Comparison of ENCODE assay signal across 24 cellular contexts in the genomic region with DNA sequence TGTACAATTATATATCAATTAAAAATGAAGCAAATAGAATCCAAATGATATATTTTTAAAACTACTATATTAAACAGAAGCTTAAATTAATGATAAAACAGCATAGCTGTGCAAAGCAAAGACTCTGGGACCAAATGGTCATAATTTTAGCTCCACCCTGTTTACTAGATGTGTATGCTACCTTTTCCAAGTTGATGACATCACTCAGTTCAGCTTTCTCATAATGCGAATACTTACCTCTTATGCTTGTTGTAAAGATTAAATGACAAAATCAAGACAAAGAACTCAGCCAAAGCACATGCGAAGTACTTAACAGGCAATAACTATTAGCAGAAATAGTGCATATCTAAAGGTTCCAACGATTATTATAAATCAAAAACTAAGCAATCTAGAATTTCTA. TPM values are rescaled to one million over a fixed set of nuclear protein-coding genes. Genes with fewer than 3 reads are reported as not detected.
DNase-seq lines count a peak whose midpoint lies in the region; ATAC-seq, FAIRE-seq and TF ChIP-seq lines count a peak whose summit lies in the region.
"Had no signal": no experiment of that assay in that cellular context is flagged by ENCODE, and none has a peak within 500 bp of the region (broad histone marks: within the 10 kb centered on the region; RNA-seq: fewer than 3 reads in every experiment).

No MANE protein-coding gene starts in this region.

- 97% methylated on average over 3 of the region's 3 CpGs for WGBS in HepG2 (ENCODE audit: low lambda C conversion rate)
- 97% methylated on average over 3 of the region's 3 CpGs for WGBS in right lobe of liver (ENCODE audit: insufficient coverage, low coverage, low lambda C conversion rate, missing lambda C conversion rate)
- 89% methylated on average over 3 of the region's 3 CpGs for WGBS in K562 (ENCODE audit: insufficient coverage, low coverage, missing lambda C conversion rate)

- no peaks in the 10 kb centered on the region for H3K79me2 ChIP-seq in HepG2 (ENCODE audit: insufficient read depth, low read length)
- no peaks in the 10 kb centered on the region for H3K79me2 ChIP-seq in K562 (ENCODE audit: control insufficient read depth, insufficient read depth, low read length)

- H3K9me3 ChIP-seq in HepG2 (ENCODE audit: low read length): no peaks in the 10 kb centered on the region
- no peaks in the 10 kb centered on the region for H3K9me3 ChIP-seq in right lobe of liver
- H3K9me3 ChIP-seq in HEK293 (ENCODE audit: control insufficient read depth, insufficient read depth, low read depth, low read length): no peaks in the 10 kb centered on the region
- no peaks in the 10 kb centered on the region for H3K9me3 ChIP-seq in K562 (replicated peaks; ENCODE audit: control insufficient read depth, insufficient read depth, low read depth, low read length)
- H3K9me3 ChIP-seq: BE2C, BLaER1 had no signal

- H3K9ac ChIP-seq in HepG2 (ENCODE audit: insufficient read depth, low read depth, low read length): no peak overlapping the region
- H3K9ac ChIP-seq in K562 (ENCODE audit: insufficient read depth in 1 of 2, low read depth in 2 of 2, low read length in 2 of 2): no peak overlapping the region
- H3K9ac ChIP-seq: BLaER1 had no signal

- CTCF ChIA-PET in HepG2 (lab: Yijun Ruan, JAX; ENCODE audit: low intra/inter-chr PET ratio, low total read pairs): no interaction called here
- CTCF ChIA-PET in HEK293 (lab: Yijun Ruan, JAX): interaction anchor here (1.0 kb wide), 1 partner anchor 14 kb away, joined by 3 read pairs; no protein-coding TSS in a partner anchor
- CTCF ChIA-PET in K562 (lab: Yijun Ruan, JAX; ENCODE audit: low intra/inter-chr PET ratio): no interaction called here

- in situ Hi-C loops in HepG2 (cut with HindIII; ENCODE audit: extremely low pct_ligation_motif_present, low pct_unique_long_range_greater_than_20kb) (no loop called here), K562 (cut with MboI) (no loop called here)

- POLR2A ChIA-PET in HepG2 (lab: Yijun Ruan, JAX): no interaction called here
- POLR2A ChIA-PET in HEK293 (lab: Yijun Ruan, JAX): no interaction called here
- POLR2A ChIA-PET in K562 (lab: Yijun Ruan, JAX): interaction anchor here (0.8 to 1.4 kb wide), 3 partner anchors 9 to 15 kb away, joined by 3 read pairs; no protein-coding TSS in a partner anchor

- no peak overlapping the region for H3K27ac ChIP-seq in HepG2 (ENCODE audit: extremely low read length, insufficient read depth, low read length)
- no peak overlapping the region for H3K27ac ChIP-seq in right lobe of liver
- no peak overlapping the region for H3K27ac ChIP-seq in HEK293 (ENCODE audit: extremely low read depth, low read depth, low read length)
- H3K27ac ChIP-seq in K562 (ENCODE audit: extremely low read depth, low read depth, low read length): no peak overlapping the region
- H3K27ac ChIP-seq: BLaER1 had no signal

- ATAC-seq in HepG2: no peak
- ATAC-seq in right lobe of liver: no peak
- no peak for ATAC-seq in K562
- ATAC-seq in left ventricle myocardium superior: no peak
- ATAC-seq in stimulated activated naive CD8-positive, alpha-beta T cell treated with anti-CD3 and anti-CD28 coated beads, Interleukin-15, Interleukin-2, amounts not matched to agents 100 U/mL and 50 U/mL, for 24 hours: no peak

- H3K36me3 ChIP-seq in HepG2 (replicated peaks in 1 of 2; ENCODE audit: control insufficient read depth in 1 of 2, insufficient read depth in 2 of 2, low read length in 2 of 2): peaks cover 0 to 14% of the 10 kb centered on the region in 2 experiments; a peak in 3 of 5 replicates
- peaks cover 0 to 5% (median 2%) of the 10 kb centered on the region in 4 donors for H3K36me3 ChIP-seq in right lobe of liver
- peaks cover 0 to 4% of the 10 kb centered on the region in 2 experiments; a peak in 1 of 3 replicates for H3K36me3 ChIP-seq in HEK293 (ENCODE audit: control insufficient read depth in 2 of 2, insufficient read depth in 1 of 2, low read length in 2 of 2)
- H3K36me3 ChIP-seq in K562 (ENCODE audit: control insufficient read depth, insufficient read depth, low read length): peaks cover 15% of the 10 kb centered on the region; the same call in 2 of the 3 replicates
- H3K36me3 ChIP-seq: BE2C had no signal

- H3K4me2 ChIP-seq in HepG2 (ENCODE audit: low read depth, low read length) (no peak overlapping the region), K562 (ENCODE audit: insufficient read depth, low read length) (no peak overlapping the region)
- H3K4me2 ChIP-seq: BLaER1 had no signal

- TF ChIP-seq EP300 in HepG2 (IDR thresholded peaks at IDR 0.05; ENCODE audit: low read depth in 2 of 2, low read length in 2 of 2) (no peak), HepG2 (CRISPR knock-in tag; IDR thresholded peaks at IDR 0.05; ENCODE audit: borderline replicate concordance) (no peak), K562 (IDR thresholded peaks at IDR 0.05; ENCODE audit: low read length) (no peak)

- H4K20me1 ChIP-seq in HepG2 (ENCODE audit: insufficient read depth, low read length) (no peaks in the 10 kb centered on the region), K562 (replicated peaks; ENCODE audit: control insufficient read depth, insufficient read depth, low read length) (no peaks in the 10 kb centered on the region)
- H4K20me1 ChIP-seq: BLaER1 had no signal

- FAIRE-seq in HepG2 (lab: Jason Lieb, UNC) (no peak), K562 (lab: Jason Lieb, UNC) (no peak)
- FAIRE-seq: GM12891, GM19239 had no signal

- H2AFZ ChIP-seq in HepG2 (ENCODE audit: low read length) (no peak overlapping the region), K562 (ENCODE audit: low read depth, low read length) (no peak overlapping the region)

- no peak for DNase-seq in HepG2 (ENCODE audit: low spot score)
- no peak for DNase-seq in right lobe of liver
- DNase-seq in K562 (ENCODE audit: extremely low read depth in 1 of 4, low spot score in 3 of 4): no peak
- no peak for DNase-seq in left ventricle myocardium superior
- DNase-seq in stimulated activated naive CD8-positive, alpha-beta T cell treated with anti-CD3 and anti-CD28 coated beads, Interleukin-15, Interleukin-2, amounts not matched to agents 100 U/mL and 50 U/mL, for 24 hours: no peak
- DNase-seq: 8988T; ACHN; BE2C; C1 segment of cervical spinal cord; CD4-positive, alpha-beta memory T cell; CD4-positive, CD25-positive, alpha-beta regulatory T cell; CD8-positive, alpha-beta memory T cell; COR-L47; DMS 273 treated with DMSO at 0.1 percent for 48 hours; DMS153; DMS53; DMS79; DND-41; EL; GF-D8 had no signal

- TF ChIP-seq CTCF in HepG2 (CRISPR knock-in tag; IDR thresholded peaks at IDR 0.05) (no peak), right lobe of liver (IDR thresholded peaks at IDR 0.05) (no peak), HEK293 (tag by site-specific recombination; IDR thresholded peaks at IDR 0.05) (no peak), K562 (IDR thresholded peaks at IDR 0.05 in 2 of 3, conservative IDR thresholded peaks at IDR 0.05 in 1 of 3; ENCODE audit: insufficient read depth in 2 of 3, low read depth in 1 of 3, low read length in 3 of 3) (no peak)

- no peaks in the 10 kb centered on the region for H3K9me1 ChIP-seq in K562 (ENCODE audit: control insufficient read depth, insufficient read depth, low read length)

- H3K4me3 ChIP-seq in HepG2 (replicated peaks in 1 of 3; ENCODE audit: insufficient read depth in 1 of 3, low read depth in 2 of 3, low read length in 3 of 3) (no peak overlapping the region), right lobe of liver (no peak overlapping the region), HEK293 (ENCODE audit: low read depth, low read length) (no peak overlapping the region), K562 (no peak overlapping the region)
- H3K4me3 ChIP-seq: BLaER1 had no signal

- TF ChIP-seq POLR2A in HepG2 (IDR thresholded peaks at IDR 0.05; ENCODE audit: insufficient read depth in 1 of 2, low read depth in 2 of 2, low read length in 2 of 2) (no peak), right lobe of liver (IDR thresholded peaks at IDR 0.05) (no peak), K562 (conservative IDR thresholded peaks at IDR 0.05) (no peak)

- H3K27me3 ChIP-seq in HepG2 (ENCODE audit: control insufficient read depth in 1 of 2, insufficient read depth in 2 of 2, low read length in 2 of 2): no peaks in the 10 kb centered on the region
- no peaks in the 10 kb centered on the region for H3K27me3 ChIP-seq in right lobe of liver
- H3K27me3 ChIP-seq in K562 (ENCODE audit: control insufficient read depth in 2 of 2, insufficient read depth in 2 of 2, low read length in 2 of 2): no peaks in the 10 kb centered on the region
- H3K27me3 ChIP-seq: BE2C, BLaER1 had no signal

- intact Hi-C loops in HepG2 (cut with micrococcal nuclease; ENCODE audit: unreplicated experiment): no loop called here
- intact Hi-C loops in right lobe of liver (cut with DNase I): no loop called here
- intact Hi-C loops in K562 (cut with micrococcal nuclease): no loop called here
- intact Hi-C loops in left ventricle myocardium superior (cut with micrococcal nuclease): no loop called here

- H3K4me1 ChIP-seq in HepG2 (ENCODE audit: insufficient read depth, low read length) (no peaks in the 10 kb centered on the region), right lobe of liver (no peaks in the 10 kb centered on the region), HEK293 (ENCODE audit: control insufficient read depth, insufficient read depth, low read length) (no peaks in the 10 kb centered on the region), K562 (replicated peaks in 1 of 2; ENCODE audit: control insufficient read depth in 2 of 2, insufficient read depth in 2 of 2, low read length in 2 of 2) (peaks cover 0 to 6% of the 10 kb centered on the region in 2 experiments; a peak in 3 of 5 replicates)
- H3K4me1 ChIP-seq: BE2C, BLaER1 had no signal

- BruUV-seq in HepG2 (replicated peaks; lab: Mats Ljungman, UMichigan) (no TSS peak), K562 (replicated peaks; lab: Mats Ljungman, UMichigan) (no TSS peak)

- TF ChIP-seq RAD21 in HepG2 (CRISPR knock-in tag; IDR thresholded peaks at IDR 0.05) (no peak), K562 (CRISPR knock-in tag; conservative IDR thresholded peaks at IDR 0.05 in 1 of 2, IDR thresholded peaks at IDR 0.05 in 1 of 2) (no peak)

RNA-seq across cellular contexts. Expression of a gene that starts 51.6 kb away (rescaled TPM):
- total RNA-seq in HepG2 (2016; rRNA removed; fragmentation: Illumina TruSeq; extraction: Trizol) (25.4 and 30.1 TPM in 2 replicates), right lobe of liver (10 to 100 TPM; 12.9 to 30.7 (median 22.2) TPM), K562 (2014; rRNA removed) (18.8 and 19.9 TPM in 2 replicates), K562 (2014; rRNA removed; fragmentation: Illumina TruSeq; extraction: Trizol) (33.9 and 34.6 TPM in 2 replicates), K562 (2015; rRNA removed; fragmentation: Illumina TruSeq; extraction: Trizol) (28.1 and 31.1 TPM in 2 replicates), K562 (2021) (39.0 and 40.4 TPM in 2 replicates), left ventricle myocardium superior (37.2 TPM)
- total RNA-seq in HepG2 (2016; cell fraction: cytosol; rRNA removed; fragmentation: Illumina TruSeq; extraction: Trizol; ENCODE audit: low read depth): 25.1 and 26.0 TPM in 2 replicates
- total RNA-seq in HepG2 (2016; cell fraction: insoluble cytoplasmic fraction; rRNA removed; fragmentation: Illumina TruSeq; extraction: Trizol): 26.3 and 30.5 TPM in 2 replicates
- total RNA-seq in HepG2 (2016; cell fraction: membrane; rRNA removed; fragmentation: Illumina TruSeq; extraction: Trizol): 19.3 and 22.3 TPM in 2 replicates
- total RNA-seq in HepG2 (2016; cell fraction: nucleus; rRNA removed; fragmentation: Illumina TruSeq; extraction: Trizol): 35.8 and 39.1 TPM in 2 replicates
- polyA plus RNA-seq in HepG2 (2011; rRNA removed) (20.6 and 26.1 TPM in 2 replicates), K562 (2011; rRNA removed) (33.2 and 36.5 TPM in 2 replicates), K562 (2014; fragmentation: Illumina TruSeq; extraction: Trizol) (17.1 and 21.3 TPM in 2 replicates), K562 (2014; fragmentation: Nextera tagmentation; extraction: Ambion mirVana) (1 to 10 TPM; 6.4 to 8.7 TPM), K562 (2014; rRNA removed) (11.9 and 12.7 TPM in 2 replicates)
- polyA plus RNA-seq in HepG2 (2011; cell fraction: cytosol; rRNA removed): 10.3 and 13.9 TPM in 2 replicates
- 8.3 and 10.6 TPM in 2 replicates for polyA plus RNA-seq in HepG2 (2011; cell fraction: nucleus; rRNA removed)
- 24.5 and 27.7 TPM in 2 replicates for polyA plus RNA-seq in HepG2 (2012)
- polyA plus RNA-seq in HepG2 (2016; cell fraction: cytosol; fragmentation: Illumina TruSeq; extraction: Trizol; ENCODE audit: low read depth): 5.2 and 5.8 TPM in 2 replicates
- polyA plus RNA-seq in HepG2 (2016; cell fraction: insoluble cytoplasmic fraction; fragmentation: Illumina TruSeq; extraction: Trizol; ENCODE audit: low read depth): 18.1 and 18.6 TPM in 2 replicates
- polyA plus RNA-seq in HepG2 (2016; cell fraction: membrane; fragmentation: Illumina TruSeq; extraction: Trizol; ENCODE audit: low read depth): 9.4 and 10.1 TPM in 2 replicates
- 25.4 TPM in 2 replicates for polyA plus RNA-seq in HepG2 (2016; cell fraction: nucleus; fragmentation: Illumina TruSeq; extraction: Trizol; ENCODE audit: insufficient read depth, low read depth)
- 16.7 and 33.7 TPM in 2 replicates for polyA minus RNA-seq in HepG2 (2011; rRNA and poly(A)+ RNA removed; ENCODE audit: low replicate concordance)
- polyA minus RNA-seq in HepG2 (2011; cell fraction: cytosol; rRNA and poly(A)+ RNA removed): 30.5 and 34.9 TPM in 2 replicates
- 48.6 and 63.0 TPM in 2 replicates for polyA minus RNA-seq in HepG2 (2011; cell fraction: nucleus; rRNA and poly(A)+ RNA removed)
- total RNA-seq in K562 (2011; cell fraction: chromatin; rRNA removed; ENCODE audit: low replicate concordance): 28.6 and 83.9 TPM in 2 replicates
- total RNA-seq in K562 (2011; cell fraction: nucleolus; rRNA removed): 13.8 and 17.1 TPM in 2 replicates
- total RNA-seq in K562 (2011; cell fraction: nucleoplasm; rRNA removed): 33.3 and 55.0 TPM in 2 replicates
- 6.1 and 13.4 TPM in 2 replicates for polyA plus RNA-seq in K562 (2011; cell fraction: cytosol; rRNA removed)
- 12.5 and 23.2 TPM in 2 replicates for polyA plus RNA-seq in K562 (2011; cell fraction: nucleus; rRNA removed)
- 11.6 and 17.5 TPM in 2 replicates for polyA plus RNA-seq in K562 (2012)
- polyA minus RNA-seq in K562 (2011; rRNA and poly(A)+ RNA removed): 49.7 and 57.3 TPM in 2 replicates
- polyA minus RNA-seq in K562 (2011; cell fraction: cytosol; rRNA and poly(A)+ RNA removed): 16.7 and 26.4 TPM in 2 replicates
- 26.5 and 56.3 TPM in 2 replicates for polyA minus RNA-seq in K562 (2011; cell fraction: nucleus; rRNA and poly(A)+ RNA removed)
